22 cellular contexts compared by ENCODE assay signal in the genomic region with DNA sequence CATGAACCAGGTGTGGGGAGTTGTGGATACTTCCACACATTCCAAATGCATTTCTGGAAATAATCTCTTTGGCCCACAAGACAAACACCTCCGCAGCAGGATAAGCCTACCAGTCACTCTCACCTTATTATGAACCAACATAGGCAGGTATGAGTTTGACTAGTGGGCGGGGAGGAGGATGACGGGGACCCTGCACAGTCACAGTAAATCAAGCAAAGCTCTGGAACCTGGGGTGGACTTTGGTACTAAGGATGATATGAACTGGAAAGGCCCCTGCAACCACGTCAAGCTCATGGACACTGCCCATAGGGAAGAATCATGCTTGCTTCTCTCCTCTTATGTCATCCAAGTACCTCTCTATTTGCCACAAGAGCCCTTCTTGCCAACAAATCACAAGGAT.
DNase-seq lines count a peak whose midpoint lies in the region; ATAC-seq, FAIRE-seq and TF ChIP-seq lines count a peak whose summit lies in the region.
"Had no signal": no experiment of that assay in that cellular context is flagged by ENCODE, and none has a peak within 500 bp of the region (broad histone marks: within the 10 kb centered on the region; RNA-seq: fewer than 3 reads in every experiment).

No MANE protein-coding gene starts in this region.

- POLR2A ChIA-PET in HepG2 (lab: Yijun Ruan, JAX) = no interaction called here

- H2AFZ ChIP-seq in HepG2 (ENCODE audit: low read length) = no peak overlapping the region
- H2AFZ ChIP-seq: GM23338 had no signal

- no peak for TF ChIP-seq RAD21 in HepG2 (CRISPR knock-in tag; IDR thresholded peaks at IDR 0.05)

- no TSS peak for BruUV-seq in HepG2 (replicated peaks; lab: Mats Ljungman, UMichigan)

- in situ Hi-C loops in HepG2 (cut with HindIII; ENCODE audit: extremely low pct_ligation_motif_present, low pct_unique_long_range_greater_than_20kb) = no loop called here

- H4K20me1 ChIP-seq in HepG2 (ENCODE audit: insufficient read depth, low read length) = no peaks in the 10 kb centered on the region
- H4K20me1 ChIP-seq: BLaER1 had no signal

- H3K27ac ChIP-seq in HepG2 (ENCODE audit: extremely low read length, insufficient read depth, low read length) (no peak overlapping the region), right lobe of liver (no peak overlapping the region), small intestine (ENCODE audit: low read depth in 1 of 2, low read length in 1 of 2) (no peak overlapping the region)
- H3K27ac ChIP-seq: 22Rv1, BLaER1, C4-2B had no signal

- no peak overlapping the region for H3K4me3 ChIP-seq in HepG2 (replicated peaks in 1 of 3; ENCODE audit: insufficient read depth in 1 of 3, low read depth in 2 of 3, low read length in 3 of 3)
- H3K4me3 ChIP-seq in right lobe of liver = no peak overlapping the region
- no peak overlapping the region for H3K4me3 ChIP-seq in small intestine (ENCODE audit: low read depth in 1 of 2, low read length in 2 of 2)
- H3K4me3 ChIP-seq: BLaER1, GM12878, GM23338 had no signal

- CTCF ChIA-PET in HepG2 (lab: Yijun Ruan, JAX; ENCODE audit: low intra/inter-chr PET ratio, low total read pairs) = no interaction called here

- H3K4me1 ChIP-seq in HepG2 (ENCODE audit: insufficient read depth, low read length) = peaks cover 10% of the 10 kb centered on the region
- no peaks in the 10 kb centered on the region for H3K4me1 ChIP-seq in right lobe of liver
- no peaks in the 10 kb centered on the region for H3K4me1 ChIP-seq in small intestine (ENCODE audit: control insufficient read depth in 2 of 2, insufficient read depth in 1 of 2, low read depth in 1 of 2, low read length in 1 of 2)

- FAIRE-seq in HepG2 (lab: Jason Lieb, UNC) (no peak), small intestine (lab: Jason Lieb, UNC) (no peak)
- FAIRE-seq: A204.1, D721Med, GM12878 had no signal

- H3K36me3 ChIP-seq in HepG2 (replicated peaks in 1 of 2; ENCODE audit: control insufficient read depth in 1 of 2, insufficient read depth in 2 of 2, low read length in 2 of 2) (no peaks in the 10 kb centered on the region), right lobe of liver (no peaks in the 10 kb centered on the region), small intestine (ENCODE audit: control insufficient read depth in 2 of 2, insufficient read depth in 2 of 2, low read length in 2 of 2) (no peaks in the 10 kb centered on the region)
- H3K36me3 ChIP-seq: BLaER1 had no signal

- no peaks in the 10 kb centered on the region for H3K79me2 ChIP-seq in HepG2 (ENCODE audit: insufficient read depth, low read length)

- H3K27me3 ChIP-seq in HepG2 (ENCODE audit: control insufficient read depth in 1 of 2, insufficient read depth in 2 of 2, low read length in 2 of 2) (0 out of 5 replicates have a peak, but pooled peaks cover 0 to 2% of the 10 kb centered on the region in 2 experiments), right lobe of liver (no peaks in the 10 kb centered on the region), small intestine (ENCODE audit: control insufficient read depth in 2 of 2, insufficient read depth in 2 of 2, low read length in 2 of 2) (peaks cover 0 to 2% of the 10 kb centered on the region in 2 donors)
- H3K27me3 ChIP-seq: BLaER1 had no signal

- no peaks in the 10 kb centered on the region for H3K9me3 ChIP-seq in HepG2 (ENCODE audit: low read length)
- no peaks in the 10 kb centered on the region for H3K9me3 ChIP-seq in right lobe of liver
- no peaks in the 10 kb centered on the region for H3K9me3 ChIP-seq in small intestine (ENCODE audit: control insufficient read depth, low read depth)
- H3K9me3 ChIP-seq: BLaER1 had no signal

- peak; percentile 20 for DNase-seq in HepG2 (ENCODE audit: low spot score)
- no peak for DNase-seq in right lobe of liver
- DNase-seq in left colon = no peak
- DNase-seq in small intestine = peak; percentile 32
- DNase-seq in pons (ENCODE audit: low spot score) = no peak
- no peak for DNase-seq in NCI-H1930 (lab: John Stamatoyannopoulos, UW)
- no peak for DNase-seq in HuH-7.5 (ENCODE audit: low spot score)
- DNase-seq: CD4-positive, CD25-positive, alpha-beta regulatory T cell; CD8-positive, alpha-beta T cell; DMS 273 treated with DMSO at 0.1 percent for 48 hours; DMS79; EL; GDM1; H9 had no signal

- TF ChIP-seq EP300 in HepG2 (IDR thresholded peaks at IDR 0.05; ENCODE audit: low read depth in 2 of 2, low read length in 2 of 2) = no peak
- no peak for TF ChIP-seq EP300 in HepG2 (CRISPR knock-in tag; IDR thresholded peaks at IDR 0.05; ENCODE audit: borderline replicate concordance)

- H3K9ac ChIP-seq in HepG2 (ENCODE audit: insufficient read depth, low read depth, low read length) = no peak overlapping the region
- H3K9ac ChIP-seq: BLaER1 had no signal

- H3K4me2 ChIP-seq in HepG2 (ENCODE audit: low read depth, low read length) = no peak overlapping the region
- H3K4me2 ChIP-seq: BLaER1, GM23338 had no signal

- TF ChIP-seq POLR2A in HepG2 (IDR thresholded peaks at IDR 0.05; ENCODE audit: insufficient read depth in 1 of 2, low read depth in 2 of 2, low read length in 2 of 2) (no peak), right lobe of liver (IDR thresholded peaks at IDR 0.05) (no peak)

- ATAC-seq in HepG2 (peak; percentile 57; the same call in 2 of the 3 replicates), right lobe of liver (no peak), left colon (peak; percentile 85)
- ATAC-seq: CD8-positive, alpha-beta T cell; GM12878; GM23338; HCT116 had no signal

- 0% methylated on average over 3 of the region's 4 CpGs for WGBS in HepG2 (ENCODE audit: low lambda C conversion rate)
- WGBS in right lobe of liver (ENCODE audit: insufficient coverage, low coverage, low lambda C conversion rate, missing lambda C conversion rate) = 85% methylated on average over 4 of the region's 4 CpGs
- WGBS in small intestine, 3 donors = 37 to 73% (median 51%) methylated on average over 4 of the region's 4 CpGs

- TF ChIP-seq CTCF in HepG2 (CRISPR knock-in tag; IDR thresholded peaks at IDR 0.05) (no peak), right lobe of liver (IDR thresholded peaks at IDR 0.05) (no peak)

- intact Hi-C loops in HepG2 (cut with micrococcal nuclease; ENCODE audit: unreplicated experiment) (no loop called here), right lobe of liver (cut with DNase I) (no loop called here), left colon (cut with DNase I, micrococcal nuclease) (no loop called here)

TF ChIP-seq in HepG2, 621 proteins besides CTCF, POLR2A, EP300 and RAD21:
- TF ChIP-seq HNF4G (IDR thresholded peaks at IDR 0.05; ENCODE audit: borderline replicate concordance, low read depth, low read length) (0 out of 2 replicates have a peak, but pooled peaks have one; percentile 8), HNF4G (CRISPR knock-in tag; IDR thresholded peaks at IDR 0.05; ENCODE audit: borderline replicate concordance, low read depth) (no peak), ZNF878 (CRISPR knock-in tag; IDR thresholded peaks at IDR 0.05) (no peak), HNF4A (CRISPR knock-in tag; IDR thresholded peaks at IDR 0.05) (peak; percentile 34; the same call in 1 of the 2 replicates), ZFY (CRISPR knock-in tag; IDR thresholded peaks at IDR 0.05) (no peak)

Comparison
In these comparisons a context has a peak if more than half of its experiments do, and no peak if none do; other contexts are left out.
1. ATAC-seq: peak in HepG2 (single experiment) and left colon (single experiment); none in right lobe of liver (0 of 4).
2. DNase-seq: peak in HepG2 (single experiment) and small intestine (single experiment); none in right lobe of liver (0 of 3), left colon (0 of 2), pons (single experiment), NCI-H1930 (0 of 2) and HuH-7.5 (single experiment).